ENCODE assay signal across 26 cellular contexts in the genomic region with DNA sequence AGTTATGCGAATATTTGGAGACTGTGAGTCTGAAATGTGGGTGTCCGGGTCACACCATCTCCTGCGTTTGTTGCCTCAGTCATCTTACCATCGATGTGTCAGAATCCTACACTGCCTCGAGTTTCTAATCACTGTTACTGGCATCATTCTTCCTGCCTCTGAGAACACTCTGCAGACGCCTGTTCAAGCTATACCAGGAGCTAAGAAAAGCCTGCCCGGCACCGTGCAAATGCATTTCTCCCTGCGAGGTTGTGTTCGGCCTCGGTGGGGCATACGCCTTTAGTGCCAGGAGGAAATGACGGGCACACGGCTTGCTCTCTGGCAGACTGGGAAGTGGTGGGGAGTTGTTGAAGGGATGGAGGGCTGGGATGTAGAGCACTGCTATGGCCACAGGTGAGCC. TPM values are rescaled to one million over a fixed set of nuclear protein-coding genes. Genes with fewer than 3 reads are reported as not detected.
DNase-seq lines count a peak whose midpoint lies in the region; ATAC-seq, FAIRE-seq and TF ChIP-seq lines count a peak whose summit lies in the region.
"Had no signal": no experiment of that assay in that cellular context is flagged by ENCODE, and none has a peak within 500 bp of the region (broad histone marks: within the 10 kb centered on the region; RNA-seq: fewer than 3 reads in every experiment).

No MANE protein-coding gene starts in this region.

- no peak overlapping the region for H2BK12ac ChIP-seq in H1 (ENCODE audit: low read depth, low read length)

- 93% methylated on average over 14 of the region's 14 CpGs; no CpG with 5 or more reads in 1 of the 2 experiments for WGBS in H1 (ENCODE audit: extremely low coverage in 1 of 2, insufficient coverage in 1 of 2, insufficient read length in 1 of 2, insufficient replicate concordance in 2 of 2, low coverage in 1 of 2, low lambda C conversion rate in 2 of 2, missing lambda C conversion rate in 1 of 2), 2 experiments

- no peak overlapping the region for H2AFZ ChIP-seq in H1 (ENCODE audit: low read length)
- no peak overlapping the region for H2AFZ ChIP-seq in osteoblast (ENCODE audit: low read length)

- no peak overlapping the region for H3K23ac ChIP-seq in H1 (ENCODE audit: insufficient read length)

- no peak for TF ChIP-seq EP300 in H1 (IDR thresholded peaks at IDR 0.05; ENCODE audit: borderline replicate concordance in 1 of 2, low read depth in 2 of 2, low read length in 2 of 2)

- H3K27me3 ChIP-seq in H1 (replicated peaks in 1 of 4; ENCODE audit: control insufficient read depth in 3 of 4, extremely low read depth in 1 of 4, insufficient read depth in 3 of 4, low read length in 3 of 4), result no peaks in the 10 kb centered on the region
- H3K27me3 ChIP-seq in osteoblast (ENCODE audit: insufficient read depth, low read length), result no peaks in the 10 kb centered on the region
- H3K27me3 ChIP-seq: BLaER1 had no signal

- H3K4me1 ChIP-seq in H1 (replicated peaks in 1 of 4; ENCODE audit: control insufficient read depth in 3 of 4, insufficient read depth in 4 of 4, low read length in 3 of 4) (peaks cover 0 to 2% (median 1%) of the 10 kb centered on the region in 4 experiments; a peak in 1 of 7 replicates), osteoblast (ENCODE audit: insufficient read depth, low read length) (peaks cover 42% of the 10 kb centered on the region)
- H3K4me1 ChIP-seq: BLaER1 had no signal

- DNase-seq in EH (ENCODE audit: low read depth) (peak; percentile 47), HFFc6 (no peak), H1 (ENCODE audit: low read depth in 1 of 2, low spot score in 2 of 2) (no peak), osteoblast (ENCODE audit: insufficient read length, low spot score, missing footprints) (peak; percentile 67)
- no peak for DNase-seq in activated CD8-positive, alpha-beta memory T cell treated with anti-CD3 and anti-CD28 coated beads, Interleukin-2, amount 50 U/mL, for 48 hours
- DNase-seq: CD4-positive, CD25-positive, alpha-beta regulatory T cell; DMS53; KBM-7; NCI-H1105 treated with DMSO at 0.1 percent for 48 hours; NCI-H146; NCI-H1930; NCI-H2107; NCI-H446; NCI-H526; NCI-H82; NK-92 treated with Interleukin-12 subunit alpha and Interleukin-12 subunit beta, amount 100 ng/mL, for 24 hours; PC-3; SK-N-SH had no signal

- H3K4me3 ChIP-seq in H1 (ENCODE audit: extremely low read depth in 1 of 4, insufficient read depth in 2 of 4, low read depth in 3 of 4, low read length in 4 of 4), result no peak overlapping the region
- no peak overlapping the region for H3K4me3 ChIP-seq in osteoblast (ENCODE audit: insufficient read depth, low read length)
- H3K4me3 ChIP-seq: BLaER1, GM12878 had no signal

- H3K36me3 Mint-ChIP-seq in HFFc6 (ENCODE audit: low read depth), result peaks cover 22% of the 10 kb centered on the region
- H3K36me3 Mint-ChIP-seq: CD4-positive, CD25-positive, alpha-beta regulatory T cell had no signal

- POLR2A ChIA-PET in H1 (lab: Charles Lee; ENCODE audit: partially characterized antibody), result interaction anchor here (0.6 kb wide), 1 partner anchor 233 kb away, joined by 5 read pairs; no protein-coding TSS in a partner anchor

- H3K27me3 Mint-ChIP-seq in HFFc6 (ENCODE audit: insufficient read depth), result peaks cover 4% of the 10 kb centered on the region; the same call in 1 of the 2 replicates

- no peak overlapping the region for H2BK20ac ChIP-seq in H1 (ENCODE audit: low read length)

- peak overlapping the region; percentile 61 for H3K27ac Mint-ChIP-seq in HFFc6
- H3K27ac Mint-ChIP-seq: CD4-positive, CD25-positive, alpha-beta regulatory T cell had no signal

- H4K5ac ChIP-seq in H1 (ENCODE audit: insufficient read length, low read depth, low read length), result no peak overlapping the region

- H2AK5ac ChIP-seq in H1 (ENCODE audit: low read depth, low read length), result no peak overlapping the region

- H3K23me2 ChIP-seq in H1 (ENCODE audit: low read depth, low read length), result no peaks in the 10 kb centered on the region

- H3K4ac ChIP-seq in H1 (replicated peaks; ENCODE audit: insufficient read length, low read depth, low read length), result no peak overlapping the region

- H3K79me2 ChIP-seq in H1 (ENCODE audit: control insufficient read depth in 1 of 2, insufficient read depth in 2 of 2, low read length in 2 of 2) (no peaks in the 10 kb centered on the region), osteoblast (ENCODE audit: insufficient read depth, low read length) (peaks cover 4% of the 10 kb centered on the region)

- H3K9ac ChIP-seq in H1 (replicated peaks in 1 of 4; ENCODE audit: extremely low read depth in 1 of 4, low read depth in 3 of 4, low read length in 3 of 4), result no peak overlapping the region
- H3K9ac ChIP-seq: BLaER1, SK-N-SH had no signal

- peaks cover 76% of the 10 kb centered on the region for H3K4me1 Mint-ChIP-seq in HFFc6 (ENCODE audit: low read depth)
- H3K4me1 Mint-ChIP-seq: CD4-positive, CD25-positive, alpha-beta regulatory T cell had no signal

- H3K56ac ChIP-seq in H1 (replicated peaks; ENCODE audit: insufficient read length, low read depth, low read length), result no peak overlapping the region

- H3K18ac ChIP-seq in H1 (ENCODE audit: extremely low read depth, low read length), result no peak overlapping the region

- no peak for TF ChIP-seq POLR2A in H1 (IDR thresholded peaks at IDR 0.05; ENCODE audit: control extremely low read depth in 1 of 2, low read depth in 2 of 2, low read length in 2 of 2)

- no peaks in the 10 kb centered on the region; the same call in 1 of the 2 replicates for H3K9me3 Mint-ChIP-seq in HFFc6
- H3K9me3 Mint-ChIP-seq: CD4-positive, CD25-positive, alpha-beta regulatory T cell had no signal

- no peak overlapping the region for H4K91ac ChIP-seq in H1 (replicated peaks; ENCODE audit: insufficient read length, low read length)

- H3K79me1 ChIP-seq in H1 (ENCODE audit: low read depth, low read length), result no peaks in the 10 kb centered on the region

- TF ChIP-seq CTCF in HFFc6 (IDR thresholded peaks at IDR 0.05) (no peak), H1 (IDR thresholded peaks at IDR 0.05; ENCODE audit: control extremely low read depth in 1 of 3, insufficient read depth in 1 of 3, low read depth in 1 of 3, low read length in 3 of 3) (no peak), osteoblast (IDR thresholded peaks at IDR 0.05; ENCODE audit: extremely low read depth, low read depth, low read length) (no peak)

- no peak overlapping the region for H3K4me3 Mint-ChIP-seq in HFFc6
- H3K4me3 Mint-ChIP-seq: CD4-positive, CD25-positive, alpha-beta regulatory T cell had no signal

- no peak overlapping the region for H3K27ac ChIP-seq in H1 (ENCODE audit: low read depth, low read length)
- peak overlapping the region; percentile 62 for H3K27ac ChIP-seq in osteoblast (ENCODE audit: low read depth, low read length)
- H3K27ac ChIP-seq: BLaER1 had no signal

- no peaks in the 10 kb centered on the region for H3K9me3 ChIP-seq in H1 (ENCODE audit: insufficient read depth in 2 of 2, low read depth in 1 of 2, low read length in 1 of 2)
- no peaks in the 10 kb centered on the region for H3K9me3 ChIP-seq in osteoblast (ENCODE audit: low read depth, low read length)

- H4K20me1 ChIP-seq in H1 (replicated peaks in 1 of 2; ENCODE audit: control insufficient read depth in 1 of 2, insufficient read depth in 2 of 2, low read length in 2 of 2), result peaks cover 0 to 3% of the 10 kb centered on the region in 2 experiments
- H4K20me1 ChIP-seq in osteoblast (ENCODE audit: insufficient read depth, low read length), result no peaks in the 10 kb centered on the region
- H4K20me1 ChIP-seq: BLaER1 had no signal

- FAIRE-seq in H1 (lab: Jason Lieb, UNC), result no peak
- FAIRE-seq: A204.1, D721Med, G401.6, GM12878, H54 had no signal

- H2BK5ac ChIP-seq in H1 (ENCODE audit: low read depth, low read length), result 0 out of 2 replicates have a peak overlapping the region, but pooled peaks have one; percentile 30

- CTCF ChIA-PET in H1 (lab: Charles Lee; ENCODE audit: partially characterized antibody), result interaction anchor here (1.0 to 3.4 kb wide), 3 partner anchors 22 to 95 kb away, joined by 3 to 10 read pairs (median 3); no protein-coding TSS in a partner anchor

- no peak overlapping the region for H3K14ac ChIP-seq in H1 (ENCODE audit: insufficient read length)

- TF ChIP-seq RAD21 in H1 (IDR thresholded peaks at IDR 0.05 in 1 of 2, conservative IDR thresholded peaks at IDR 0.05 in 1 of 2; ENCODE audit: low read depth in 2 of 2, low read length in 2 of 2), result no peak

- H4K8ac ChIP-seq in H1 (ENCODE audit: extremely low read depth, insufficient read depth, low read length), result no peak overlapping the region

- no peak overlapping the region for H3K4me2 ChIP-seq in H1 (ENCODE audit: insufficient read depth in 1 of 2, low read depth in 2 of 2, low read length in 2 of 2)
- no peak overlapping the region for H3K4me2 ChIP-seq in osteoblast (ENCODE audit: insufficient read depth, low read length)
- H3K4me2 ChIP-seq: BLaER1, SK-N-SH had no signal

- no peak overlapping the region for H2BK120ac ChIP-seq in H1 (replicated peaks; ENCODE audit: low read depth, low read length)

- H3K36me3 ChIP-seq in H1 (ENCODE audit: control insufficient read depth in 2 of 4, insufficient read depth in 4 of 4, low read length in 3 of 4), result no peaks in the 10 kb centered on the region
- peaks cover 5% of the 10 kb centered on the region for H3K36me3 ChIP-seq in osteoblast (ENCODE audit: insufficient read depth, low read length)
- H3K36me3 ChIP-seq: BLaER1 had no signal

- no peak overlapping the region for H2BK15ac ChIP-seq in H1 (ENCODE audit: low read length)

- ATAC-seq in HG03025 (IDR thresholded peaks at IDR 0.05; ENCODE audit: low FRiP score, unreplicated experiment) (no peak), GM21367 (IDR thresholded peaks at IDR 0.05; ENCODE audit: unreplicated experiment) (no peak)
- ATAC-seq: GM12878, PC-3 had no signal

TF ChIP-seq in H1, 55 proteins besides CTCF, POLR2A, EP300 and RAD21 (continues in another document):
- TF ChIP-seq CBX8 (IDR thresholded peaks at IDR 0.05; ENCODE audit: borderline replicate concordance, low read depth, low read length) (no peak), BACH1 (IDR thresholded peaks at IDR 0.05; ENCODE audit: low read length) (no peak)

RNA-seq across cellular contexts. Expression of a gene that starts 31.2 kb away (rescaled TPM):
- 10 to 100 TPM; 29.1 to 35.0 (median 32.9) TPM for total RNA-seq in HFFc6 (2021; fragmentation: NEBNext Ultra II Directional; extraction: Animal tissue kit (Norgen Biotek cat#: 25700))
- 14.5 and 16.8 TPM in 2 replicates for total RNA-seq in H1 (2021; fragmentation: NEBNext Ultra II Directional; extraction: Animal tissue kit (Norgen Biotek cat#: 25700))
- polyA plus RNA-seq in H1 (2011; rRNA removed), result 5.4 and 8.0 TPM in 2 replicates
- polyA plus RNA-seq in H1 (2011; cell fraction: cytosol; rRNA removed), result 6.3 TPM
- polyA plus RNA-seq in H1 (2011; cell fraction: nucleus; rRNA removed), result 6.7 TPM
- polyA plus RNA-seq in H1 (2012, experiment 1 of 2), result 5.5 to 7.7 TPM (median 6.4 TPM) in 4 replicates
- polyA plus RNA-seq in H1 (2012, experiment 2 of 2), result 1.9 TPM
- 8.0 TPM for polyA plus RNA-seq in H1 (2013, experiment 1 of 2)
- polyA plus RNA-seq in H1 (2013, experiment 2 of 2), result 7.4 TPM
- polyA minus RNA-seq in H1 (2011; rRNA and poly(A)+ RNA removed), result 37.8 and 43.4 TPM in 2 replicates
- polyA minus RNA-seq in H1 (2011; cell fraction: cytosol; rRNA and poly(A)+ RNA removed), result 11.3 TPM
- 28.6 TPM for polyA minus RNA-seq in H1 (2011; cell fraction: nucleus; rRNA and poly(A)+ RNA removed)
- total RNA-seq in osteoblast, result 114 and 119 TPM in 2 replicates

Comparison
In these comparisons a context has a peak if more than half of its experiments do, and no peak if none do; other contexts are left out.
1. DNase-seq: peak in EH (single experiment) and osteoblast (single experiment); none in HFFc6 (single experiment), H1 (0 of 2) and activated CD8-positive, alpha-beta memory T cell treated with anti-CD3 and anti-CD28 coated beads, Interleukin-2, amount 50 U/mL, for 48 hours (single experiment).